15 cellular contexts compared by ENCODE assay signal in genomic region chr3:178859386-178859785, GRCh38.
DNase-seq lines count a peak whose midpoint lies in the region; ATAC-seq and TF ChIP-seq lines count a peak whose summit lies in the region.
"Had no signal": no experiment of that assay in that cellular context is flagged by ENCODE, and none has a peak within 500 bp of the region (broad histone marks: within the 10 kb centered on the region; RNA-seq: fewer than 3 reads in every experiment).

No MANE protein-coding gene starts in this region.

- H3F3A ChIP-seq in PC-9 (ENCODE audit: insufficient read depth, low read depth) = no peaks in the 10 kb centered on the region

- H3K27ac ChIP-seq in HCT116 (ENCODE audit: low read depth, low read length) (peak overlapping the region; percentile 49), PC-9 (peak overlapping the region; percentile 71), iPS-18a (ENCODE audit: low read length) (no peak overlapping the region)

- H3K9me3 ChIP-seq in HCT116 (ENCODE audit: control insufficient read depth in 1 of 2, insufficient read depth in 1 of 2, low read depth in 1 of 2, low read length in 2 of 2) (no peaks in the 10 kb centered on the region), PC-9 (ENCODE audit: insufficient read depth, low read depth) (peaks cover 5% of the 10 kb centered on the region; the same call in 1 of the 2 replicates), iPS-18a (ENCODE audit: control insufficient read depth, low read depth, low read length) (no peaks in the 10 kb centered on the region), HAP-1 (no peaks in the 10 kb centered on the region)

- H3K4me2 ChIP-seq in HCT116 (ENCODE audit: low read length) (peak overlapping the region; percentile 91), PC-9 (peak overlapping the region; percentile 73)

- TF ChIP-seq RAD21 in HCT116 (IDR thresholded peaks at IDR 0.05; ENCODE audit: low read depth) = no peak

- DNase-seq in HCT116 (ENCODE audit: low read depth, low spot score) = no peak
- no peak for DNase-seq in PC-9
- no peak for DNase-seq in NCI-H510A (lab: John Stamatoyannopoulos, UW)
- DNase-seq in stimulated activated naive CD4-positive, alpha-beta T cell (lab: John Stamatoyannopoulos, UW) = no peak
- DNase-seq in HAP-1 (ENCODE audit: low spot score in 2 of 2) = no peak
- DNase-seq: DMS79 treated with DMSO at 0.1 percent for 48 hours, HCEC 1CT, KG1, MV-4-11, NCI-H1694 treated with DMSO at 0.1 percent for 48 hours, Right ventricle myocardium superior, SW 1271 had no signal

- H2AFZ ChIP-seq in HCT116 (ENCODE audit: low read depth, low read length, poor library complexity, severe bottlenecking) = peak overlapping the region; percentile 91
- H2AFZ ChIP-seq in PC-9 = peak overlapping the region; percentile 86

- TF ChIP-seq CTCF in HCT116 (IDR thresholded peaks at IDR 0.05 in 2 of 3, conservative IDR thresholded peaks at IDR 0.05 in 1 of 3; ENCODE audit: borderline replicate concordance in 1 of 3, insufficient read depth in 1 of 3, low read depth in 2 of 3, low read length in 2 of 3) = no peak
- TF ChIP-seq CTCF in PC-9 (conservative IDR thresholded peaks at IDR 0.05) = no peak

- H3K4me3 ChIP-seq in HCT116 (replicated peaks in 1 of 2; ENCODE audit: low read depth in 1 of 2, low read length in 2 of 2) = peak overlapping the region; percentile 51 to 79
- H3K4me3 ChIP-seq in PC-9 = peak overlapping the region; percentile 62
- H3K4me3 ChIP-seq in iPS-18a (ENCODE audit: low read length) = peak overlapping the region; percentile 64
- no peak overlapping the region for H3K4me3 ChIP-seq in HAP-1

- H3K36me3 ChIP-seq in HCT116 (ENCODE audit: control insufficient read depth in 1 of 2, insufficient read depth in 2 of 2, low read length in 2 of 2) (no peaks in the 10 kb centered on the region), PC-9 (ENCODE audit: low read depth) (peaks cover 3% of the 10 kb centered on the region; the same call in 1 of the 2 replicates), iPS-18a (ENCODE audit: control insufficient read depth, low read depth, low read length) (no peaks in the 10 kb centered on the region), HAP-1 (replicated peaks) (no peaks in the 10 kb centered on the region)

- TF ChIP-seq POLR2A in HCT116 (IDR thresholded peaks at IDR 0.05; ENCODE audit: borderline replicate concordance, extremely low read depth, insufficient read depth, insufficient read length) = no peak

- H3K4me1 ChIP-seq in HCT116 (ENCODE audit: control insufficient read depth in 1 of 2, insufficient read depth in 2 of 2, low read length in 2 of 2) = peaks cover 0 to 7% of the 10 kb centered on the region in 2 experiments; a peak in 1 of 4 replicates
- H3K4me1 ChIP-seq in PC-9 (replicated peaks; ENCODE audit: insufficient read depth) = peaks cover 10% of the 10 kb centered on the region
- H3K4me1 ChIP-seq in iPS-18a (ENCODE audit: control insufficient read depth, low read depth, low read length) = no peaks in the 10 kb centered on the region
- no peaks in the 10 kb centered on the region for H3K4me1 ChIP-seq in HAP-1

- POLR2A ChIA-PET in HCT116 (lab: Charles Lee) = no interaction called here
- POLR2A ChIA-PET in PC-9 (lab: Charles Lee; ENCODE audit: unreplicated experiment) = no interaction called here

- ATAC-seq in HCT116 = peak; percentile 59
- ATAC-seq in HG03196 (IDR thresholded peaks at IDR 0.05; ENCODE audit: unreplicated experiment) = no peak
- ATAC-seq: Panc1 had no signal

- in situ Hi-C loops in HAP-1 (cut with MboI; ENCODE audit: low sequenced_read_pairs) = no loop called here

- intact Hi-C loops in HCT116 (cut with micrococcal nuclease) = no loop called here
- intact Hi-C loops in PC-9 (cut with micrococcal nuclease; ENCODE audit: unreplicated experiment) = no loop called here

- H3K9me2 ChIP-seq in HCT116 (ENCODE audit: insufficient read depth) = no peaks in the 10 kb centered on the region
- H3K9me2 ChIP-seq in PC-9 (ENCODE audit: insufficient read depth) = no peaks in the 10 kb centered on the region

- peak overlapping the region; percentile 80 for H3K9ac ChIP-seq in HCT116 (ENCODE audit: low read length)
- H3K9ac ChIP-seq in iPS-18a (ENCODE audit: low read length) = peak overlapping the region; percentile 74

- CTCF ChIA-PET in HCT116 (lab: Charles Lee) = no interaction called here
- CTCF ChIA-PET in PC-9 (lab: Charles Lee) = no interaction called here

- H4K20me1 ChIP-seq in HCT116 (ENCODE audit: insufficient read depth) (no peaks in the 10 kb centered on the region), PC-9 (ENCODE audit: insufficient read depth) (no peaks in the 10 kb centered on the region)

- H3K27me3 ChIP-seq in HCT116 (ENCODE audit: insufficient read depth, low read length) (no peaks in the 10 kb centered on the region), PC-9 (ENCODE audit: insufficient read depth, low read depth) (no peaks in the 10 kb centered on the region), iPS-18a (ENCODE audit: control insufficient read depth, insufficient read depth, low read length) (no peaks in the 10 kb centered on the region), HAP-1 (ENCODE audit: low read depth) (no peaks in the 10 kb centered on the region)

- RAD21 ChIA-PET in HCT116 (lab: Charles Lee; ENCODE audit: low non-redundant PET in 1 of 2, low total read pairs in 2 of 2, uncharacterized antibody in 2 of 2, unreplicated experiment in 2 of 2) = no interaction called here

- BruUV-seq in HCT116 (replicated peaks; lab: Mats Ljungman, UMichigan) = no TSS peak
- BruUV-seq in PC-9 (replicated peaks; lab: Mats Ljungman, UMichigan) = no TSS peak

- H3K79me2 ChIP-seq in HCT116 (ENCODE audit: insufficient read depth, low read length) (0 out of 2 replicates have a peak, but pooled peaks cover 6% of the 10 kb centered on the region), PC-9 (ENCODE audit: low read depth) (no peaks in the 10 kb centered on the region)

TF ChIP-seq in HCT116, 20 proteins besides CTCF, POLR2A, EP300 and RAD21 (continues in another document):
- TF ChIP-seq JUND (IDR thresholded peaks at IDR 0.05) (no peak), ZFX (IDR thresholded peaks at IDR 0.05) (no peak), CEBPB (IDR thresholded peaks at IDR 0.05; ENCODE audit: low read depth) (no peak), EGR1 (IDR thresholded peaks at IDR 0.05; ENCODE audit: low read depth) (no peak), YY1 (IDR thresholded peaks at IDR 0.05; ENCODE audit: extremely low read depth, insufficient replicate concordance, low read depth, low read length) (no peak), TCF7L2 (IDR thresholded peaks at IDR 0.05; ENCODE audit: borderline replicate concordance, extremely low read depth, insufficient read depth, insufficient read length) (no peak), POLR2AphosphoS5 (IDR thresholded peaks at IDR 0.05; ENCODE audit: low read depth, low read length) (no peak), MAX (IDR thresholded peaks at IDR 0.05) (no peak), ZNF274 (IDR thresholded peaks at IDR 0.05; ENCODE audit: low read depth, low read length) (no peak), ATF3 (IDR thresholded peaks at IDR 0.05) (no peak), SIN3A (IDR thresholded peaks at IDR 0.05; ENCODE audit: low read depth) (no peak), REST (IDR thresholded peaks at IDR 0.05; ENCODE audit: low read depth) (no peak), ZBTB33 (IDR thresholded peaks at IDR 0.05; ENCODE audit: extremely low read depth, insufficient replicate concordance, low read length) (no peak)
